Comparison of ENCODE assay signal across 1 cellular context in the genomic region with DNA sequence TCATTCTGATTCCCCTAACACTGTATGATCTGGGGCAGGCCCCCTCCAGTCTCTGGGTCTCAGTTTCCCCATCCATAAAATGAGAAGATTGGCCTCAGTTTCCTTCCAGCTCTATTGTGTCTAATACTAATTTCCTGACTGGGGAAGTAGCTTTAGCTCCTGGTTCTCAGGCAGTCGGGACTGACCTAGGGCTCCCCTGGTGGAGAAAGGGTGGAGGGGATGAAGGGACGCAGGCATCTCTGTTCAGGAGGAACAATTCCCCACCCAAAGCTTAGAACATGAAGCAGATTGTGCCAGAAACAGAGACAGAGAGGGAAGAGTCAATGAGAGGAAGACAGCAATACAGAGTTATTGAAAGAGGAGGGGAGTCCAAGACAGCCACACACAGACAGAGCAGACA.
TF ChIP-seq lines count a peak whose summit lies in the region.

No MANE protein-coding gene starts in this region.

TF ChIP-seq in IMR-90, 13 proteins besides CTCF, POLR2A, EP300 and RAD21 (continued from another document):
- TF ChIP-seq, protein P1, sequence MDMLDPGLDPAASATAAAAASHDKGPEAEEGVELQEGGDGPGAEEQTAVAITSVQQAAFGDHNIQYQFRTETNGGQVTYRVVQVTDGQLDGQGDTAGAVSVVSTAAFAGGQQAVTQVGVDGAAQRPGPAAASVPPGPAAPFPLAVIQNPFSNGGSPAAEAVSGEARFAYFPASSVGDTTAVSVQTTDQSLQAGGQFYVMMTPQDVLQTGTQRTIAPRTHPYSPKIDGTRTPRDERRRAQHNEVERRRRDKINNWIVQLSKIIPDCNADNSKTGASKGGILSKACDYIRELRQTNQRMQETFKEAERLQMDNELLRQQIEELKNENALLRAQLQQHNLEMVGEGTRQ (IDR thresholded peaks at IDR 0.05; ENCODE audit: low read depth, low read length) = no peak
- TF ChIP-seq NFE2L2 (IDR thresholded peaks at IDR 0.05; ENCODE audit: low read depth, low read length) (no peak), MAZ (IDR thresholded peaks at IDR 0.05; ENCODE audit: borderline replicate concordance, low read depth, low read length) (no peak)
- TF ChIP-seq, protein P2, sequence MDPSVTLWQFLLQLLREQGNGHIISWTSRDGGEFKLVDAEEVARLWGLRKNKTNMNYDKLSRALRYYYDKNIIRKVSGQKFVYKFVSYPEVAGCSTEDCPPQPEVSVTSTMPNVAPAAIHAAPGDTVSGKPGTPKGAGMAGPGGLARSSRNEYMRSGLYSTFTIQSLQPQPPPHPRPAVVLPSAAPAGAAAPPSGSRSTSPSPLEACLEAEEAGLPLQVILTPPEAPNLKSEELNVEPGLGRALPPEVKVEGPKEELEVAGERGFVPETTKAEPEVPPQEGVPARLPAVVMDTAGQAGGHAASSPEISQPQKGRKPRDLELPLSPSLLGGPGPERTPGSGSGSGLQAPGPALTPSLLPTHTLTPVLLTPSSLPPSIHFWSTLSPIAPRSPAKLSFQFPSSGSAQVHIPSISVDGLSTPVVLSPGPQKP (IDR thresholded peaks at IDR 0.05; ENCODE audit: borderline replicate concordance, low read depth, low read length) = no peak
TF ChIP-seq in IMR-90: peak in this region for 0.
